ENCODE assay signal across 18 cellular contexts in the genomic region with DNA sequence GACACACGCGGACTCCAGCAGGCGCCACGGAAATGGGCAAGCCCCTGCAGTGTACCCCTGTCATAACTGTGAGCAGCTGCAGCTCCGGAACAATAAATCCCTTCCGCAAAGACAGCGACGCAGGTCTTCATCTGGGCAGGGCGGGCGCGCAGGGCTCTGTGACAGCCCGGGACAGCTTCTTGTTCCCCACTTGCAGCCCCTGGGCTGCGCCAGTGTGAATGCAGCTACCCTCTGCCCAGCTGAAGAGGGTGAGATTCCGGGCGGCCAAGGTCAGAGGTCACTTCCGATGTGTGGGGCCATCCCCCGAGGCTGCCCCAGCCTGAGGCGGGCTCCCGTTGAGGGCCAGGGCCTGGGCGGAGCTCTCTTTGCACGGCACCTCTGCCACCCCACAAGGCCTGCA.
"Had no signal": no experiment of that assay in that cellular context is flagged by ENCODE, and none has a peak within 500 bp of the region (broad histone marks: within the 10 kb centered on the region; RNA-seq: fewer than 3 reads in every experiment).

No MANE protein-coding gene starts in this region.

- H3K27ac Mint-ChIP-seq: activated CD8-positive, alpha-beta T cell treated with anti-CD3 and anti-CD28 coated beads for 36 hours; activated naive CD4-positive, alpha-beta T cell treated with anti-CD3 and anti-CD28 coated beads, Interleukin-2, amount 10 ng/mL, durations not matched to agents 7 days and 5 days; activated naive CD8-positive, alpha-beta T cell treated with anti-CD3 and anti-CD28 coated beads for 36 hours; activated T-cell treated with anti-CD3 and anti-CD28 coated beads, Interleukin-2, amount 50 U/mL, for 72 hours; activated T-helper 2 cell treated with anti-CD3 and anti-CD28 coated beads, Interferon-gamma antibody, Interleukin-2, Interleukin-4, amounts not matched to agents 10 μg/mL and 5 μg/mL and 100 μg/mL, durations not matched to agents 14 hours and 24 hours and 36 hours; T-helper 1 cell treated with Interleukin-12 subunit alpha and Interleukin-12 subunit beta and Interleukin-4 antibody, amounts not matched to agents 30 μg/mL and 1 μg/mL, for 36 hours had no signal

- H3K27me3 Mint-ChIP-seq: activated CD8-positive, alpha-beta T cell treated with anti-CD3 and anti-CD28 coated beads for 36 hours; activated naive CD4-positive, alpha-beta T cell treated with anti-CD3 and anti-CD28 coated beads, Interleukin-2, amount 10 ng/mL, durations not matched to agents 7 days and 5 days; activated naive CD8-positive, alpha-beta T cell treated with anti-CD3 and anti-CD28 coated beads for 36 hours had no signal

- H3K9me3 Mint-ChIP-seq: activated CD8-positive, alpha-beta T cell treated with anti-CD3 and anti-CD28 coated beads for 36 hours; activated naive CD4-positive, alpha-beta T cell treated with anti-CD3 and anti-CD28 coated beads, Interleukin-2, amount 10 ng/mL, durations not matched to agents 7 days and 5 days; activated naive CD8-positive, alpha-beta T cell treated with anti-CD3 and anti-CD28 coated beads for 36 hours; activated T-cell treated with anti-CD3 and anti-CD28 coated beads, Interleukin-2, amount 50 U/mL, for 72 hours; activated T-helper 2 cell treated with anti-CD3 and anti-CD28 coated beads, Interferon-gamma antibody, Interleukin-2, Interleukin-4, amounts not matched to agents 10 μg/mL and 5 μg/mL and 100 μg/mL, durations not matched to agents 14 hours and 24 hours and 36 hours; T-helper 1 cell treated with Interleukin-12 subunit alpha and Interleukin-12 subunit beta and Interleukin-4 antibody, amounts not matched to agents 30 μg/mL and 1 μg/mL, for 36 hours had no signal

- DNase-seq: activated CD4-positive, alpha-beta T cell treated with anti-CD3 and anti-CD28 coated beads for 4 hours; activated CD8-positive, alpha-beta memory T cell treated with anti-CD3 and anti-CD28 coated beads, Interleukin-2, amount 50 U/mL, for 4 hours; activated CD8-positive, alpha-beta T cell treated with anti-CD3 and anti-CD28 coated beads for 36 hours; activated gamma-delta T cell treated with Interleukin-2 at 50 U/mL for 16 hours; activated naive CD4-positive, alpha-beta T cell treated with anti-CD3 and anti-CD28 coated beads, Interleukin-2, amount 10 ng/mL, durations not matched to agents 7 days and 5 days; activated naive CD8-positive, alpha-beta T cell treated with anti-CD3 and anti-CD28 coated beads for 36 hours; activated T-cell treated with anti-CD3 and anti-CD28 coated beads, Interleukin-2, amount 50 U/mL, for 72 hours; Kasumi-1; KBM-7; NCI-H1105 treated with DMSO at 0.1 percent for 48 hours; NCI-H1436 treated with DMSO at 0.1 percent for 48 hours; NCI-H187; NCI-H2081; NCI-H510A treated with DMSO at 0.1 percent for 48 hours; PC-3; SHP77 treated with DMSO at 0.1 percent for 48 hours had no signal

- H3K4me1 Mint-ChIP-seq: activated naive CD4-positive, alpha-beta T cell treated with anti-CD3 and anti-CD28 coated beads, Interleukin-2, amount 10 ng/mL, durations not matched to agents 7 days and 5 days; activated naive CD8-positive, alpha-beta T cell treated with anti-CD3 and anti-CD28 coated beads for 36 hours had no signal

- H3K4me3 Mint-ChIP-seq: activated CD8-positive, alpha-beta T cell treated with anti-CD3 and anti-CD28 coated beads for 36 hours; activated naive CD4-positive, alpha-beta T cell treated with anti-CD3 and anti-CD28 coated beads, Interleukin-2, amount 10 ng/mL, durations not matched to agents 7 days and 5 days; activated naive CD8-positive, alpha-beta T cell treated with anti-CD3 and anti-CD28 coated beads for 36 hours; activated T-cell treated with anti-CD3 and anti-CD28 coated beads, Interleukin-2, amount 50 U/mL, for 72 hours; T-helper 1 cell treated with Interleukin-12 subunit alpha and Interleukin-12 subunit beta and Interleukin-4 antibody, amounts not matched to agents 30 μg/mL and 1 μg/mL, for 36 hours had no signal
